8 cellular contexts compared by ENCODE assay signal in the genomic region with DNA sequence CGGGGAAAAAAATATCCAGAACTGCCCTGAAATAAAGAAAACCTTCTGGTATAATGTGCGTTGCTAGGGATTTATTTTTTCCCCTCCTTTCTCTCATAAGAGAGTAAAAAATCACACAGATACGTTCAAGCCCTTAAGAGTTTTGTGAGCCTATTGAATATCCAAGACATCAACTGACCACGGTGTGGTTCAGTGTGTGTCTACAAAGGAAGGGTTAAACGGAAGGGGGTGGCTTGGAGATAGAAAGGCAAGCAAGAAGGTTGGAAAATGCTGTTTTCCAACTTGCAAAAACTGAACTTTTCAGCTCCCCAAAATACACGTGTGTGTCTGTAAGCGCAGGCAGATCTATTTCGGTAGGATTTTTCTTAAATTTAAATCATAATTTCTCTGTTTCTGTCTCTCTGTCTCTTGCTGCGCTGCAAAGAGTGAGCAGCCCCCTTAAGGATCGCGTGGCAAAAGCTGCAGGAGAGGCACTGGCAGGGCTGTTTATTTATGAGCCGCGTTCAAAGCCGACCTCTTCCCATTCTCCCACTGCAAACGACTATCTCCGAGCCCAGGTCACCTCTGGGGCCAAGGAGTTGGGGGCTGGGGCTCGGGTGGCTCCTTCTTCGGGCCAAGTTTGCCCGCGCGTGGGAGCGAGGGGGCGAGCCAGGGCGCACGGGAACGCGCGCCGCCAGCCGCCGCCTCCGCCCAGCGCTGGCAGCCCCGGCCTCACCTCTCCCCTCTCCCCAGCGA.
DNase-seq lines count a peak whose midpoint lies in the region; ATAC-seq and TF ChIP-seq lines count a peak whose summit lies in the region.

No MANE protein-coding gene starts in this region.

- H3K27ac ChIP-seq in 22Rv1, result peak overlapping the region; percentile 72; the same call in 1 of the 2 replicates
- H3K27ac ChIP-seq in SU-DHL-6 (ENCODE audit: low read depth, low read length), result no peak overlapping the region
- peak overlapping the region; percentile 67 to 77 for H3K27ac ChIP-seq in tibial artery

- no peaks in the 10 kb centered on the region for H3K9me2 ChIP-seq in SU-DHL-6 (replicated peaks; ENCODE audit: insufficient read depth, low read length)

- no peaks in the 10 kb centered on the region for H3K79me2 ChIP-seq in SU-DHL-6 (ENCODE audit: insufficient read depth, low read length)

- H4K20me1 ChIP-seq in SU-DHL-6 (ENCODE audit: low read depth, low read length), result no peaks in the 10 kb centered on the region

- peak overlapping the region; percentile 45 for H3K4me2 ChIP-seq in SU-DHL-6 (ENCODE audit: low read depth, low read length, poor library complexity, severe bottlenecking)

- H2AFZ ChIP-seq in SU-DHL-6 (ENCODE audit: low read depth, low read length, severe bottlenecking), result peak overlapping the region; percentile 48

- no peaks in the 10 kb centered on the region for H3K36me3 ChIP-seq in SU-DHL-6 (ENCODE audit: low read length)
- no peaks in the 10 kb centered on the region for H3K36me3 ChIP-seq in tibial artery

- no peaks in the 10 kb centered on the region for H3F3A ChIP-seq in SU-DHL-6 (ENCODE audit: insufficient read depth)

- intact Hi-C loops in tibial artery (cut with DNase I; ENCODE audit: low total_unique reads), result no loop called here

- H3K27me3 ChIP-seq in SU-DHL-6 (ENCODE audit: low read length), result no peaks in the 10 kb centered on the region
- H3K27me3 ChIP-seq in tibial artery, result peaks cover 0 to 12% of the 10 kb centered on the region in 2 donors

- H3K4me1 ChIP-seq in tibial artery, result peaks cover 0 to 38% (median 27%) of the 10 kb centered on the region in 4 donors

- ATAC-seq in GM19452 (IDR thresholded peaks at IDR 0.05; ENCODE audit: unreplicated experiment) (peak; percentile 13), HG03521 (IDR thresholded peaks at IDR 0.05; ENCODE audit: unreplicated experiment) (no peak)

- H3K4me3 ChIP-seq in SU-DHL-6 (ENCODE audit: insufficient read depth, low read length, poor library complexity, severe bottlenecking) (peak overlapping the region; percentile 37), iPS-18c (ENCODE audit: insufficient read depth, low read depth, low read length) (peak overlapping the region; percentile 68), tibial artery (peak overlapping the region; percentile 61 to 66)

- DNase-seq in tibial artery, result no peak
- DNase-seq in stimulated activated CD4-positive, alpha-beta T cell treated with anti-CD3 and anti-CD28 coated beads, Interleukin-15, amount 100 ng/mL, for 24 hours, result no peak
- no peak for DNase-seq in stimulated activated CD4-positive, alpha-beta T cell treated with anti-CD3 and anti-CD28 coated beads, Interleukin-2, amount 100 ng/mL, for 24 hours

- no peaks in the 10 kb centered on the region for H3K9me3 ChIP-seq in SU-DHL-6 (ENCODE audit: insufficient read depth, low read length)
- H3K9me3 ChIP-seq in iPS-18c (ENCODE audit: control insufficient read depth, insufficient read depth, low read length), result peaks cover 2% of the 10 kb centered on the region
- H3K9me3 ChIP-seq in tibial artery, result no peaks in the 10 kb centered on the region

- H3K9ac ChIP-seq in SU-DHL-6 (ENCODE audit: low read length), result no peak overlapping the region

- TF ChIP-seq CTCF in 22Rv1 (IDR thresholded peaks at IDR 0.05) (no peak), SU-DHL-6 (IDR thresholded peaks at IDR 0.05; ENCODE audit: insufficient read depth, low read length, poor library complexity, severe bottlenecking) (no peak), tibial artery (IDR thresholded peaks at IDR 0.05) (no peak)
